In genomic region chr2:130342020-130342532, GRCh38 we compare ENCODE assay signal across 8 cellular contexts. TPM values are rescaled to one million over a fixed set of nuclear protein-coding genes. Genes with fewer than 3 reads are reported as not detected.
DNase-seq lines count a peak whose midpoint lies in the region; ATAC-seq and TF ChIP-seq lines count a peak whose summit lies in the region.

No MANE protein-coding gene starts in this region.

- H3K4me2 ChIP-seq in GM23338 (peak overlapping the region; percentile 83), fibroblast of lung (ENCODE audit: extremely low read depth, insufficient read depth, low read length) (peak overlapping the region; percentile 86)

- peak overlapping the region; percentile 98 for H3K27ac Mint-ChIP-seq in GM23338
- H3K27ac Mint-ChIP-seq in naive thymus-derived CD8-positive, alpha-beta T cell: peak overlapping the region; percentile 98 to 100 (median 99)
- peak overlapping the region; percentile 99 for H3K27ac Mint-ChIP-seq in stimulated activated naive B cell treated with anti-CD40 and anti-IgM and Interleukin-4, amounts not matched to agents 10 μg/mL and 1 μg/mL and 100 μg/mL, for 72 hours

- H2AFZ ChIP-seq in GM23338 (peak overlapping the region; percentile 72), fibroblast of lung (ENCODE audit: low read length) (peak overlapping the region; percentile 97)

- peaks cover 9% of the 10 kb centered on the region; the same call in 1 of the 2 replicates for H3K4me1 ChIP-seq in GM23338 (ENCODE audit: insufficient read depth)
- H3K4me1 ChIP-seq in fibroblast of lung (ENCODE audit: control insufficient read depth, extremely low read depth, insufficient read depth, low read length): peaks cover 2% of the 10 kb centered on the region

- no peaks in the 10 kb centered on the region for H3K9me2 ChIP-seq in GM23338 (ENCODE audit: insufficient read depth)

- peak; percentile 80 for ATAC-seq in GM23338
- peak; percentile 70 to 76 for ATAC-seq in naive thymus-derived CD8-positive, alpha-beta T cell
- peak; percentile 83 for ATAC-seq in stimulated activated naive B cell treated with anti-CD40 and anti-IgM and Interleukin-4, amounts not matched to agents 10 μg/mL and 1 μg/mL and 100 μg/mL, for 72 hours (replicated peaks)

- POLR2A ChIA-PET in naive thymus-derived CD8-positive, alpha-beta T cell (lab: Charles Lee): interaction anchor here (0.5 to 5.4 kb wide), 18 partner anchors 9 to 1151 kb away, joined by 3 to 69 read pairs (median 4); partner anchors contain the start of genes FAM168B, GPR148, MZT2B and PLEKHB2

- no peaks in the 10 kb centered on the region for H3K9me3 ChIP-seq in fibroblast of lung (ENCODE audit: control insufficient read depth, insufficient read depth, low read depth, low read length)

- H3K36me3 Mint-ChIP-seq in GM23338 (ENCODE audit: low read depth): peaks cover 62% of the 10 kb centered on the region
- H3K36me3 Mint-ChIP-seq in naive thymus-derived CD8-positive, alpha-beta T cell: peaks cover 0 to 65% (median 20%) of the 10 kb centered on the region in 3 donors
- peaks cover 32 to 67% of the 10 kb centered on the region in 2 donors for H3K36me3 Mint-ChIP-seq in stimulated activated naive B cell treated with anti-CD40 and anti-IgM and Interleukin-4, amounts not matched to agents 10 μg/mL and 1 μg/mL and 100 μg/mL, for 72 hours

- H3K4me3 ChIP-seq in GM23338 (peak overlapping the region; percentile 82), fibroblast of lung (replicated peaks in 1 of 4; ENCODE audit: control extremely low read depth in 1 of 4, insufficient read depth in 1 of 4, low read depth in 3 of 4, low read length in 4 of 4) (peak overlapping the region; percentile 74 to 93 (median 84))

- 0 out of 2 replicates have a peak, but pooled peaks cover 3% of the 10 kb centered on the region for H3F3A ChIP-seq in GM23338 (replicated peaks; ENCODE audit: low read depth)

- H3K27me3 ChIP-seq in GM23338 (ENCODE audit: insufficient read depth): no peaks in the 10 kb centered on the region
- H3K27me3 ChIP-seq in fibroblast of lung (ENCODE audit: control insufficient read depth, insufficient read depth, low read length): no peaks in the 10 kb centered on the region

- peaks cover 15% of the 10 kb centered on the region for H3K4me1 Mint-ChIP-seq in GM23338
- peaks cover 24 to 54% (median 43%) of the 10 kb centered on the region in 4 donors for H3K4me1 Mint-ChIP-seq in naive thymus-derived CD8-positive, alpha-beta T cell
- peaks cover 33 to 38% of the 10 kb centered on the region in 2 donors for H3K4me1 Mint-ChIP-seq in stimulated activated naive B cell treated with anti-CD40 and anti-IgM and Interleukin-4, amounts not matched to agents 10 μg/mL and 1 μg/mL and 100 μg/mL, for 72 hours

- H3K36me3 ChIP-seq in GM23338 (ENCODE audit: insufficient read depth): peaks cover 19% of the 10 kb centered on the region
- peaks cover 24% of the 10 kb centered on the region for H3K36me3 ChIP-seq in fibroblast of lung (ENCODE audit: control insufficient read depth, insufficient read depth, low read length)

- H3K9ac ChIP-seq in fibroblast of lung (ENCODE audit: insufficient read depth, low read length): peak overlapping the region; percentile 66

- peaks cover 2% of the 10 kb centered on the region; the same call in 2 of the 3 replicates for H3K9me3 Mint-ChIP-seq in GM23338
- H3K9me3 Mint-ChIP-seq in naive thymus-derived CD8-positive, alpha-beta T cell: no peaks in the 10 kb centered on the region
- H3K9me3 Mint-ChIP-seq in stimulated activated naive B cell treated with anti-CD40 and anti-IgM and Interleukin-4, amounts not matched to agents 10 μg/mL and 1 μg/mL and 100 μg/mL, for 72 hours: no peaks in the 10 kb centered on the region

- TF ChIP-seq CTCF in GM23338 (conservative IDR thresholded peaks at IDR 0.05; ENCODE audit: low read depth in 2 of 2): no peak
- no peak for TF ChIP-seq CTCF in fibroblast of lung (conservative IDR thresholded peaks at IDR 0.05 in 1 of 2, IDR thresholded peaks at IDR 0.05 in 1 of 2; ENCODE audit: low read depth in 1 of 2, low read length in 2 of 2)

- H4K20me1 ChIP-seq in GM23338 (replicated peaks; ENCODE audit: insufficient read depth): no peaks in the 10 kb centered on the region; the same call in 1 of the 2 replicates
- no peaks in the 10 kb centered on the region for H4K20me1 ChIP-seq in fibroblast of lung (ENCODE audit: control insufficient read depth, extremely low read depth, insufficient read depth, low read length)

- peak overlapping the region; percentile 99 for H3K27ac ChIP-seq in GM23338 (ENCODE audit: low read depth)
- H3K27ac ChIP-seq in fibroblast of lung (ENCODE audit: insufficient read depth, low read length): peak overlapping the region; percentile 72

- H3K79me2 ChIP-seq in GM23338 (replicated peaks; ENCODE audit: insufficient read depth) (peaks cover 21% of the 10 kb centered on the region), fibroblast of lung (ENCODE audit: control insufficient read depth, insufficient read depth, low read length) (peaks cover 15% of the 10 kb centered on the region)

- peaks cover 23% of the 10 kb centered on the region for H3K27me3 Mint-ChIP-seq in GM23338 (ENCODE audit: insufficient read depth, low read depth, poor library complexity)
- H3K27me3 Mint-ChIP-seq in naive thymus-derived CD8-positive, alpha-beta T cell: no peaks in the 10 kb centered on the region
- no peaks in the 10 kb centered on the region for H3K27me3 Mint-ChIP-seq in stimulated activated naive B cell treated with anti-CD40 and anti-IgM and Interleukin-4, amounts not matched to agents 10 μg/mL and 1 μg/mL and 100 μg/mL, for 72 hours

- H3K4me3 Mint-ChIP-seq in GM23338: peak overlapping the region; percentile 99
- H3K4me3 Mint-ChIP-seq in naive thymus-derived CD8-positive, alpha-beta T cell: peak overlapping the region; percentile 97 to 100 (median 100)
- H3K4me3 Mint-ChIP-seq in stimulated activated naive B cell treated with anti-CD40 and anti-IgM and Interleukin-4, amounts not matched to agents 10 μg/mL and 1 μg/mL and 100 μg/mL, for 72 hours: peak overlapping the region; percentile 99

- DNase-seq in Daoy (ENCODE audit: low read depth) (peak; percentile 95), GM23338 (ENCODE audit: low spot score) (peak; percentile 97), Kasumi-1 (lab: John Stamatoyannopoulos, UW) (peak; percentile 94 to 95), RKO (ENCODE audit: low spot score) (peak; percentile 96), fibroblast of lung (ENCODE audit: low read depth in 2 of 2) (peak; percentile 94)
- peak; percentile 65 to 77 for DNase-seq in activated T-helper 1 cell treated with anti-CD3 and anti-CD28 coated beads, Interleukin-2, amount 50 U/mL, for 16 hours (ENCODE audit: low read depth in 1 of 2, low spot score in 1 of 2)
- peak; percentile 66 to 93 (median 84) for DNase-seq in naive thymus-derived CD8-positive, alpha-beta T cell
- peak; percentile 90 for DNase-seq in stimulated activated naive B cell treated with anti-CD40 and anti-IgM and Interleukin-4, amounts not matched to agents 10 μg/mL and 1 μg/mL and 100 μg/mL, for 72 hours

TF ChIP-seq in GM23338, 12 proteins besides CTCF, POLR2A, EP300 and RAD21:
- TF ChIP-seq POLR2AphosphoS5 (IDR thresholded peaks at IDR 0.05; ENCODE audit: low read depth) (peak; percentile 63), JUNB (IDR thresholded peaks at IDR 0.05; ENCODE audit: unreplicated experiment) (no peak)

RNA-seq across cellular contexts. Expression of gene IMP4, which starts 0.6 kb away (rescaled TPM):
- total RNA-seq in Daoy (2014; rRNA removed; shearing (Covaris generic)): 294 and 327 TPM in 2 replicates
- 113 and 147 TPM in 2 replicates for total RNA-seq in GM23338 (2014; rRNA removed; shearing (Covaris generic))
- polyA plus RNA-seq in GM23338 (2016; fragmentation: Nextera tagmentation; extraction: Ambion mirVana) (87.8 and 88.6 TPM in 2 replicates), fibroblast of lung (46.3 and 67.6 TPM in 2 replicates)
- 50.1 and 58.0 TPM in 2 replicates for total RNA-seq in fibroblast of lung
- polyA plus RNA-seq in fibroblast of lung (2012): 68.1 and 109 TPM in 2 replicates
- polyA minus RNA-seq in fibroblast of lung (ENCODE audit: low replicate concordance): 102 and 154 TPM in 2 replicates
- 10 to 100 TPM; 94.0 to 99.6 TPM for total RNA-seq in naive thymus-derived CD8-positive, alpha-beta T cell
- polyA plus RNA-seq in naive thymus-derived CD8-positive, alpha-beta T cell: 10 to 100 TPM; 58.4 to 96.7 (median 84.9) TPM

RNA-seq across cellular contexts. Expression of gene PTPN18, which starts 13.8 kb away (rescaled TPM):
- total RNA-seq in Daoy (2014; rRNA removed; shearing (Covaris generic)): 7.1 and 18.0 TPM in 2 replicates
- total RNA-seq in GM23338 (2014; rRNA removed; shearing (Covaris generic)): 9.8 and 10.9 TPM in 2 replicates
- 8.7 and 10.1 TPM in 2 replicates for polyA plus RNA-seq in GM23338 (2016; fragmentation: Nextera tagmentation; extraction: Ambion mirVana)
- 8.0 and 9.6 TPM in 2 replicates for total RNA-seq in fibroblast of lung
- polyA plus RNA-seq in fibroblast of lung: 18.1 and 23.0 TPM in 2 replicates
- polyA plus RNA-seq in fibroblast of lung (2012): 15.2 and 16.0 TPM in 2 replicates
- polyA minus RNA-seq in fibroblast of lung (ENCODE audit: low replicate concordance): 9.4 and 65.4 TPM in 2 replicates
- 10 to 100 TPM; 40.5 to 42.8 TPM for total RNA-seq in naive thymus-derived CD8-positive, alpha-beta T cell
- polyA plus RNA-seq in naive thymus-derived CD8-positive, alpha-beta T cell: 10 to 100 TPM; 33.7 to 47.5 (median 33.9) TPM

Comparison
In these comparisons a context has a peak if more than half of its experiments do, and no peak if none do; other contexts are left out.
1. Peak in every context shown above with its lines: DNase-seq, ATAC-seq, H3K4me3 ChIP-seq and H3K27ac ChIP-seq.